In the genomic region with DNA sequence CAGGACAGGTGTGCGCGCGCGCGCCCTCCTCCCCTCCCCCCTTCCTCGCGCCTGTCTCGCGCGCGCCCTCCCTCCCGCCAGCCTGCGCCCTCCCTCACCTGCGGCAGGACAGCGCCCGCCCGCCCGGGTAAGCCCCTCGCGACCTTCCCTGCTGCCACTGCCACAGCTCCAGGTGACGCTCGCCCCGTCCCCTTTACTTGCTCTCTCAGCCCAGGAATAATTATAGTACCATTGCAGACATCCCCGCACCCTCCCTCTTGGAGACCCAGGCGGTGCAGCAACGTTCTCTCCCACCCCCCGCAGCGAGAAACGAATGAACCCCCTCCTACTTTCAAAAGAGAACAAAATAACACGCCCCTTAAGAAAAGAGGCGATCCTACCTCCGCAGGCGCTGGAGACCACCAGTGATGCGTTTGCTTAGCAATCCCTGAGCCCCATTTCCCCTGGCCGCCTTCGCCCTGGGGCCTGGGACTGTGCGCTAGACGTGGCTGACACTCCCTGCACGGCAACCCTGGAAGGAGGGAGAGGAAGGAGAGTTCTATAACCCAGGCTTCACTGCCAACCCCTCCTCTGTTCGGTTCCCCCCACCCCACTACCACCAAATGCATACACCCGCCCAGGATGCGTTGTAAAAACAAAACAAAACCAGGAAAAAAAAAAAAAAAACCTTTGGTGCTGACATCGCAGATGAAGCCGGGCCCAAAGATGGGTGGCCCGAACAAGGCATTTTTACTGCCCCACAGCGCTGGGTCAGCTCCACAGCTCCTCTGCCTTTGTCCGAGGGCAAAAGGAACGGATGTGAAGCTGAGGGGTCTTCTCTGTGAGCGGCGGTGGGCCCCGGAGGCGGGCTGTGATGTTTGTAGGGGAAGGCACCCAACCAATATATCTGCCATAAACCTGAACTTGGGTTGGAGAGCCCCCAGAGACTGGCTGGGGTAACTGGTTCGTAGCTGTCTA, we compare ENCODE assay signal across 8 cellular contexts.
DNase-seq lines count a peak whose midpoint lies in the region; ATAC-seq and TF ChIP-seq lines count a peak whose summit lies in the region.

No MANE protein-coding gene starts in this region.

- H3K9me3 Mint-ChIP-seq in nephron = no peaks in the 10 kb centered on the region

- peaks cover 29% of the 10 kb centered on the region for H3K4me1 Mint-ChIP-seq in nephron

- TF ChIP-seq CTCF in nephron (IDR thresholded peaks at IDR 0.05; ENCODE audit: unreplicated experiment in 3 of 3) = no peak

- peak overlapping the region in 2 of 3 experiments; percentile 83 to 97 for H3K27ac Mint-ChIP-seq in nephron

- peak overlapping the region; percentile 83 for H3K27ac ChIP-seq in epithelial cell of prostate

- peak overlapping the region; percentile 85 to 89 (median 87) for H3K4me3 Mint-ChIP-seq in nephron

- H3K36me3 Mint-ChIP-seq in nephron (ENCODE audit: low read depth) = no peaks in the 10 kb centered on the region

- peak; percentile 67 for DNase-seq in COR-L47 (lab: John Stamatoyannopoulos, UW)
- DNase-seq in HK-2 (ENCODE audit: unreplicated experiment) = peak; percentile 24
- peak; percentile 37 to 50 for DNase-seq in activated CD4-positive, alpha-beta T cell treated with anti-CD3 and anti-CD28 coated beads, Interleukin-2, amount 50 U/mL, for 48 hours
- DNase-seq in epithelial cell of prostate (ENCODE audit: low read depth, low spot score) = no peak
- no peak for DNase-seq in NCI-H2107 treated with DMSO at 0.1 percent for 48 hours (lab: John Stamatoyannopoulos, UW; ENCODE audit: unreplicated experiment)
- DNase-seq in putamen (ENCODE audit: low spot score) = no peak

- ATAC-seq in HG03520 (IDR thresholded peaks at IDR 0.05; ENCODE audit: unreplicated experiment) = no peak

- H3K27me3 Mint-ChIP-seq in nephron (ENCODE audit: low read depth) = peaks cover 100% of the 10 kb centered on the region

Comparison
In these comparisons a context has a peak if more than half of its experiments do, and no peak if none do; other contexts are left out.
1. DNase-seq: peak in COR-L47 (single experiment), HK-2 (single experiment) and activated CD4-positive, alpha-beta T cell treated with anti-CD3 and anti-CD28 coated beads, Interleukin-2, amount 50 U/mL, for 48 hours (2 of 2); none in epithelial cell of prostate (single experiment), NCI-H2107 treated with DMSO at 0.1 percent for 48 hours (single experiment) and putamen (single experiment).